In genomic region chr1:48810740-48811139, GRCh38 we compare ENCODE assay signal across 21 cellular contexts. TPM values are rescaled to one million over a fixed set of nuclear protein-coding genes. Genes with fewer than 3 reads are reported as not detected.
DNase-seq lines count a peak whose midpoint lies in the region; ATAC-seq, FAIRE-seq and TF ChIP-seq lines count a peak whose summit lies in the region.
"Had no signal": no experiment of that assay in that cellular context is flagged by ENCODE, and none has a peak within 500 bp of the region (broad histone marks: within the 10 kb centered on the region; RNA-seq: fewer than 3 reads in every experiment).

No MANE protein-coding gene starts in this region.

- no peak overlapping the region for H3K4me2 ChIP-seq in hepatocyte

- H3K9me3 Mint-ChIP-seq in stimulated activated effector memory CD8-positive, alpha-beta T cell treated with anti-CD3 and anti-CD28 coated beads, Interleukin-12 subunit alpha, Interleukin-12 subunit beta, amount 100 ng/mL, for 72 hours = peaks cover 3% of the 10 kb centered on the region

- H3K9me3 ChIP-seq in hepatocyte (ENCODE audit: low read depth) = no peaks in the 10 kb centered on the region
- H3K9me3 ChIP-seq: SJSA1 had no signal

- H2AFZ ChIP-seq in hepatocyte = no peak overlapping the region

- TF ChIP-seq CTCF in hepatocyte (IDR thresholded peaks at IDR 0.05; ENCODE audit: poor library complexity) (no peak), D721Med (IDR thresholded peaks at IDR 0.05; ENCODE audit: insufficient read depth, missing control alignments) (no peak)

- DNase-seq in NCI-H82 (lab: John Stamatoyannopoulos, UW) = peak; percentile 50
- no peak for DNase-seq in NCI-H82 treated with DMSO at 0.1 percent for 48 hours (lab: John Stamatoyannopoulos, UW; ENCODE audit: unreplicated experiment)
- peak; percentile 17 for DNase-seq in hepatocyte (ENCODE audit: low spot score)
- DNase-seq in renal cortical epithelial cell (ENCODE audit: low read depth) = peak; percentile 29
- DNase-seq in D721Med (ENCODE audit: insufficient read length, low spot score) = no peak
- DNase-seq in stimulated activated effector memory CD8-positive, alpha-beta T cell treated with anti-CD3 and anti-CD28 coated beads, Interleukin-12 subunit alpha, Interleukin-12 subunit beta, amount 100 ng/mL, for 72 hours (ENCODE audit: low spot score in 2 of 2) = no peak
- DNase-seq: C1 segment of cervical spinal cord, DMS 273 treated with DMSO at 0.1 percent for 48 hours, IMR-90, Karpas-422, MM.1S, NCI-H1105, NCI-H187, NCI-H2227 treated with DMSO at 0.1 percent for 48 hours, NCI-H524 treated with DMSO at 0.1 percent for 48 hours had no signal

- no peaks in the 10 kb centered on the region for H3K27me3 ChIP-seq in hepatocyte
- H3K27me3 ChIP-seq: SJSA1 had no signal

- H3K27ac ChIP-seq in hepatocyte = peak overlapping the region; percentile 31
- H3K27ac ChIP-seq: SJSA1 had no signal

- no peaks in the 10 kb centered on the region for H3K36me3 ChIP-seq in hepatocyte (replicated peaks; ENCODE audit: insufficient read depth, low read depth)
- H3K36me3 ChIP-seq: SJSA1 had no signal

- 41% methylated on average over 4 of the region's 4 CpGs for WGBS in hepatocyte (ENCODE audit: low lambda C conversion rate, missing lambda C conversion rate)

- peak; percentile 66; the same call in 2 of the 3 replicates for ATAC-seq in SK-N-SH treated with all-trans-retinoic acid at 6 μM for 48 hours
- no peak for ATAC-seq in stimulated activated effector memory CD8-positive, alpha-beta T cell treated with anti-CD3 and anti-CD28 coated beads, Interleukin-12 subunit alpha, Interleukin-12 subunit beta, amount 100 ng/mL, for 72 hours
- ATAC-seq in HG03159 (IDR thresholded peaks at IDR 0.05; ENCODE audit: unreplicated experiment) = no peak

- no peak overlapping the region for H3K4me3 ChIP-seq in hepatocyte
- H3K4me3 ChIP-seq: SJSA1 had no signal

- H3K36me3 Mint-ChIP-seq in stimulated activated effector memory CD8-positive, alpha-beta T cell treated with anti-CD3 and anti-CD28 coated beads, Interleukin-12 subunit alpha, Interleukin-12 subunit beta, amount 100 ng/mL, for 72 hours = no peaks in the 10 kb centered on the region

- H3K79me2 ChIP-seq in hepatocyte = no peaks in the 10 kb centered on the region

- H3K4me3 Mint-ChIP-seq in stimulated activated effector memory CD8-positive, alpha-beta T cell treated with anti-CD3 and anti-CD28 coated beads, Interleukin-12 subunit alpha, Interleukin-12 subunit beta, amount 100 ng/mL, for 72 hours = no peak overlapping the region

- no peaks in the 10 kb centered on the region for H4K20me1 ChIP-seq in hepatocyte (ENCODE audit: insufficient read depth, poor library complexity, severe bottlenecking)

- FAIRE-seq in D721Med (lab: Jason Lieb, UNC) = no peak
- FAIRE-seq: GM12892, H1 had no signal

- no peaks in the 10 kb centered on the region for H3K4me1 Mint-ChIP-seq in stimulated activated effector memory CD8-positive, alpha-beta T cell treated with anti-CD3 and anti-CD28 coated beads, Interleukin-12 subunit alpha, Interleukin-12 subunit beta, amount 100 ng/mL, for 72 hours

- no peak overlapping the region for H3K27ac Mint-ChIP-seq in stimulated activated effector memory CD8-positive, alpha-beta T cell treated with anti-CD3 and anti-CD28 coated beads, Interleukin-12 subunit alpha, Interleukin-12 subunit beta, amount 100 ng/mL, for 72 hours

- H3K4me1 ChIP-seq in hepatocyte (ENCODE audit: insufficient read depth) = no peaks in the 10 kb centered on the region
- H3K4me1 ChIP-seq: SJSA1 had no signal

- no peaks in the 10 kb centered on the region for H3K9me2 ChIP-seq in hepatocyte (replicated peaks; ENCODE audit: insufficient read depth)

TF ChIP-seq in SK-N-SH treated with all-trans-retinoic acid at 6 μM for 48 hours, 23 proteins besides CTCF, POLR2A, EP300 and RAD21:
- TF ChIP-seq GLIS3 (CRISPR knock-in tag; IDR thresholded peaks at IDR 0.05) (no peak), ZFP3 (CRISPR knock-in tag; IDR thresholded peaks at IDR 0.05) (no peak), ZC3H10 (CRISPR knock-in tag; IDR thresholded peaks at IDR 0.05) (no peak), ESRRG (CRISPR knock-in tag; IDR thresholded peaks at IDR 0.05) (no peak), ARNTL (CRISPR knock-in tag; IDR thresholded peaks at IDR 0.05; ENCODE audit: borderline replicate concordance, low read depth) (no peak), ZNF70 (CRISPR knock-in tag; IDR thresholded peaks at IDR 0.05) (no peak), SNAI2 (CRISPR knock-in tag; IDR thresholded peaks at IDR 0.05) (no peak), BACH2 (CRISPR knock-in tag; IDR thresholded peaks at IDR 0.05; ENCODE audit: borderline replicate concordance) (no peak)
- TF ChIP-seq, protein P1, sequence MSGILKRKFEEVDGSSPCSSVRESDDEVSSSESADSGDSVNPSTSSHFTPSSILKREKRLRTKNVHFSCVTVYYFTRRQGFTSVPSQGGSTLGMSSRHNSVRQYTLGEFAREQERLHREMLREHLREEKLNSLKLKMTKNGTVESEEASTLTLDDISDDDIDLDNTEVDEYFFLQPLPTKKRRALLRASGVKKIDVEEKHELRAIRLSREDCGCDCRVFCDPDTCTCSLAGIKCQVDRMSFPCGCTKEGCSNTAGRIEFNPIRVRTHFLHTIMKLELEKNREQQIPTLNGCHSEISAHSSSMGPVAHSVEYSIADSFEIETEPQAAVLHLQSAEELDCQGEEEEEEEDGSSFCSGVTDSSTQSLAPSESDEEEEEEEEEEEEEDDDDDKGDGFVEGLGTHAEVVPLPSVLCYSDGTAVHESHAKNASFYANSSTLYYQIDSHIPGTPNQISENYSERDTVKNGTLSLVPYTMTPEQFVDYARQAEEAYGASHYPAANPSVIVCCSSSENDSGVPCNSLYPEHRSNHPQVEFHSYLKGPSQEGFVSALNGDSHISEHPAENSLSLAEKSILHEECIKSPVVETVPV (CRISPR knock-in tag; IDR thresholded peaks at IDR 0.05) = no peak
- TF ChIP-seq, protein P2, sequence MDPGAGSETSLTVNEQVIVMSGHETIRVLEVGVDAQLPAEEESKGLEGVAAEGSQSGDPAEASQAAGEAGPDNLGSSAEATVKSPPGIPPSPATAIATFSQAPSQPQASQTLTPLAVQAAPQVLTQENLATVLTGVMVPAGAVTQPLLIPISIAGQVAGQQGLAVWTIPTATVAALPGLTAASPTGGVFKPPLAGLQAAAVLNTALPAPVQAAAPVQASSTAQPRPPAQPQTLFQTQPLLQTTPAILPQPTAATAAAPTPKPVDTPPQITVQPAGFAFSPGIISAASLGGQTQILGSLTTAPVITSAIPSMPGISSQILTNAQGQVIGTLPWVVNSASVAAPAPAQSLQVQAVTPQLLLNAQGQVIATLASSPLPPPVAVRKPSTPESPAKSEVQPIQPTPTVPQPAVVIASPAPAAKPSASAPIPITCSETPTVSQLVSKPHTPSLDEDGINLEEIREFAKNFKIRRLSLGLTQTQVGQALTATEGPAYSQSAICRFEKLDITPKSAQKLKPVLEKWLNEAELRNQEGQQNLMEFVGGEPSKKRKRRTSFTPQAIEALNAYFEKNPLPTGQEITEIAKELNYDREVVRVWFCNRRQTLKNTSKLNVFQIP (CRISPR knock-in tag; IDR thresholded peaks at IDR 0.05; ENCODE audit: borderline replicate concordance, low read depth) = no peak

RNA-seq across cellular contexts. Expression of gene BEND5, which starts 34.0 kb away (rescaled TPM):
- total RNA-seq in hepatocyte = 7.5 and 9.6 TPM in 2 replicates
- 6.2 and 7.9 TPM in 2 replicates for polyA plus RNA-seq in hepatocyte
- total RNA-seq in renal cortical epithelial cell = 1.9 and 6.0 TPM in 2 replicates
- total RNA-seq: A172, SJSA1 had no signal

Comparison
In these comparisons a context has a peak if more than half of its experiments do, and no peak if none do; other contexts are left out.
1. DNase-seq: peak in NCI-H82 (single experiment), hepatocyte (single experiment) and renal cortical epithelial cell (single experiment); none in NCI-H82 treated with DMSO at 0.1 percent for 48 hours (single experiment), D721Med (single experiment) and stimulated activated effector memory CD8-positive, alpha-beta T cell treated with anti-CD3 and anti-CD28 coated beads, Interleukin-12 subunit alpha, Interleukin-12 subunit beta, amount 100 ng/mL, for 72 hours (0 of 2).